ENCODE assay signal across 14 cellular contexts in genomic region chr2:69945447-69945846, GRCh38. TPM values are rescaled to one million over a fixed set of nuclear protein-coding genes. Genes with fewer than 3 reads are reported as not detected.
A peak's percentile ranks its signal among the peaks of the same experiment; 100 is the strongest.
DNase-seq lines count a peak whose midpoint lies in the region; ATAC-seq lines count a peak whose summit lies in the region.
"Had no signal": no experiment of that assay in that cellular context is flagged by ENCODE, and none has a peak within 500 bp of the region (broad histone marks: within the 10 kb centered on the region; RNA-seq: fewer than 3 reads in every experiment).

No MANE protein-coding gene starts in this region.

- peak overlapping the region; percentile 98 for H3K27ac ChIP-seq in epithelial cell of prostate
- H3K27ac ChIP-seq: tibial artery had no signal

- DNase-seq in activated CD4-positive, alpha-beta T cell treated with anti-CD3 and anti-CD28 coated beads for 48 hours = peak; percentile 18
- no peak for DNase-seq in activated CD4-positive, alpha-beta T cell treated with anti-CD3 and anti-CD28 coated beads, Interleukin-2, amount 50 U/mL, for 1 hour
- DNase-seq in SKM-1 treated with dmso at 0.1 percent for 144 hours (lab: John Stamatoyannopoulos, UW; ENCODE audit: unreplicated experiment) (peak; percentile 61), epithelial cell of prostate (ENCODE audit: low read depth, low spot score) (peak; percentile 78), posterior vena cava (ENCODE audit: low spot score) (peak; percentile 85), foreskin melanocyte (no peak), NK-92 (lab: John Stamatoyannopoulos, UW; ENCODE audit: unreplicated experiment) (no peak)
- DNase-seq: ACHN; activated effector memory CD4-positive, alpha-beta T cell treated with Interleukin-2 at 50 U/mL for 16 hours; NCI-H1694 treated with DMSO at 0.1 percent for 48 hours; SHP77 treated with DMSO at 0.1 percent for 48 hours; stimulated activated CD4-positive, alpha-beta T cell treated with anti-CD3 and anti-CD28 coated beads, Interleukin-2, amount 100 ng/mL, for 48 hours; tibial artery had no signal

- ATAC-seq in GM21717 (IDR thresholded peaks at IDR 0.05; ENCODE audit: unreplicated experiment) = no peak

- intact Hi-C loops in posterior vena cava (cut with DNase I) = loop anchor here in 1 of 2 donors (5.0 kb wide), 1 partner anchor 77 kb away; no protein-coding TSS in a partner anchor

RNA-seq across cellular contexts. Expression of gene ASPRV1, which starts 16.0 kb away (rescaled TPM):
- total RNA-seq in posterior vena cava = 1 to 10 TPM in 1 of 2 donors, under 1 TPM in 1; 1.00 to 1.7 TPM

RNA-seq across cellular contexts. Expression of gene MXD1, which starts 30.5 kb away (rescaled TPM):
- total RNA-seq in posterior vena cava = 10 to 100 TPM; 14.9 to 20.7 TPM

RNA-seq across cellular contexts. Expression of gene SNRNP27, which starts 51.7 kb away (rescaled TPM):
- 10 to 100 TPM; 35.9 to 47.3 TPM for total RNA-seq in posterior vena cava

Comparison
In these comparisons a context has a peak if more than half of its experiments do, and no peak if none do; other contexts are left out.
1. DNase-seq: peak in activated CD4-positive, alpha-beta T cell treated with anti-CD3 and anti-CD28 coated beads for 48 hours (single experiment), SKM-1 treated with dmso at 0.1 percent for 144 hours (single experiment), epithelial cell of prostate (single experiment) and posterior vena cava (single experiment); none in activated CD4-positive, alpha-beta T cell treated with anti-CD3 and anti-CD28 coated beads, Interleukin-2, amount 50 U/mL, for 1 hour (single experiment), foreskin melanocyte (single experiment) and NK-92 (single experiment).